ENCODE assay signal across 21 cellular contexts in the genomic region with DNA sequence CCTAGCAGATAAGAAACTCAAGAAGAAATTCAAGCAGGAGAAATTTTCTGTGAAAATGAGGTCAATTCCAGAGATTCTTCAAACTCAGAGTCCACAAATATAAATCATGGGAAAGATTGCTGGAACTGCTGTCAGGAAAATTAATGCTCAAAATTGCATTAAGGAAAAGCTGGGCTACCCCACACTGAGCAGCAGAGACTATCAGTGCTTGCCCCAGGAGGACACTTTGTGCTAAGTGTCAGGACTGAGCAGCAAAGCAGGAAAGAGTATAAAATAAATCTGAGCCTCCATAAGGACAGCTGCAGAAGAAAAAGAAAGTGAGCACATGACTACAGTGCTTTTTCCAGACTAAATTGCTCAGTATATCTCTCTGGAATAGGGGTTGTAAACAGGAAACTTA.
"Had no signal": no experiment of that assay in that cellular context is flagged by ENCODE, and none has a peak within 500 bp of the region (broad histone marks: within the 10 kb centered on the region; RNA-seq: fewer than 3 reads in every experiment).

No MANE protein-coding gene starts in this region.

- H3K27ac ChIP-seq: body of pancreas, colonic mucosa, hepatocyte, ovary, stomach, tibial nerve had no signal

- H3K4me1 ChIP-seq: body of pancreas, colonic mucosa had no signal

- DNase-seq: activated B cell treated with CpG ODN at 0.5 μM for 24 hours; activated CD8-positive, alpha-beta memory T cell treated with anti-CD3 and anti-CD28 coated beads, Interleukin-2, amount 10 ng/mL, durations not matched to agents 7 days and 5 days; activated CD8-positive, alpha-beta T cell treated with anti-CD3 and anti-CD28 coated beads, Interleukin-2, amount 10 ng/mL, durations not matched to agents 7 days and 5 days; activated naive CD8-positive, alpha-beta T cell treated with anti-CD3 and anti-CD28 coated beads, Interleukin-2, amount 50 U/mL, for 24 hours; activated T-cell treated with anti-CD3 and anti-CD28 coated beads, Interleukin-2, amount 50 U/mL, for 48 hours; anterior cingulate cortex; body of pancreas; cerebellar nuclear complex; colonic mucosa; effector CD8-positive, alpha-beta T cell; glutamatergic neuron; islet precursor cell; nephron progenitor cell; ovary; stimulated activated CD4-positive, alpha-beta T cell treated with anti-CD3 and anti-CD28 coated beads, Interleukin-2, amount 100 ng/mL, for 24 hours; stimulated activated naive B cell treated with anti-CD40 and anti-IgM and Interleukin-4, amounts not matched to agents 10 μg/mL and 1 μg/mL and 100 μg/mL, for 72 hours; stomach; T-helper 1 cell had no signal

- H3K27me3 ChIP-seq: body of pancreas, colonic mucosa, hepatocyte, ovary, stomach, tibial nerve had no signal

- H3K9me3 ChIP-seq: body of pancreas, colonic mucosa, ovary, stomach, tibial nerve had no signal

- H3K4me3 ChIP-seq: body of pancreas, colonic mucosa, hepatocyte, ovary, smooth muscle cell, stomach, tibial nerve had no signal

- H3K36me3 ChIP-seq: colonic mucosa, ovary, stomach, tibial nerve had no signal

- ATAC-seq: activated CD8-positive, alpha-beta memory T cell treated with anti-CD3 and anti-CD28 coated beads, Interleukin-2, amount 10 ng/mL, durations not matched to agents 7 days and 5 days; activated CD8-positive, alpha-beta T cell treated with anti-CD3 and anti-CD28 coated beads, Interleukin-2, amount 10 ng/mL, durations not matched to agents 7 days and 5 days; activated naive CD8-positive, alpha-beta T cell treated with anti-CD3 and anti-CD28 coated beads, Interleukin-2, amount 50 U/mL, for 24 hours; body of pancreas; stimulated activated naive B cell treated with anti-CD40 and anti-IgM and Interleukin-4, amounts not matched to agents 10 μg/mL and 1 μg/mL and 100 μg/mL, for 72 hours had no signal
